ENCODE assay signal across 23 cellular contexts in genomic region chr20:2515203-2515602, GRCh38. TPM values are rescaled to one million over a fixed set of nuclear protein-coding genes. Genes with fewer than 3 reads are reported as not detected.
DNase-seq lines count a peak whose midpoint lies in the region; ATAC-seq, FAIRE-seq and TF ChIP-seq lines count a peak whose summit lies in the region.
"Had no signal": no experiment of that assay in that cellular context is flagged by ENCODE, and none has a peak within 500 bp of the region (broad histone marks: within the 10 kb centered on the region; RNA-seq: fewer than 3 reads in every experiment).

No MANE protein-coding gene starts in this region.

- TF ChIP-seq EP300 in HepG2 (IDR thresholded peaks at IDR 0.05; ENCODE audit: low read depth in 2 of 2, low read length in 2 of 2) (no peak), HepG2 (CRISPR knock-in tag; IDR thresholded peaks at IDR 0.05; ENCODE audit: borderline replicate concordance) (no peak)

- H3K4me3 Mint-ChIP-seq in activated CD8-positive, alpha-beta T cell treated with anti-CD3 and anti-CD28 coated beads, Interleukin-2, amount 10 ng/mL, durations not matched to agents 7 days and 5 days, result no peak overlapping the region

- TF ChIP-seq RAD21 in HepG2 (CRISPR knock-in tag; IDR thresholded peaks at IDR 0.05), result no peak

- no peak overlapping the region for H2AFZ ChIP-seq in HepG2 (ENCODE audit: low read length)

- no peak overlapping the region for H3K27ac Mint-ChIP-seq in activated CD8-positive, alpha-beta T cell treated with anti-CD3 and anti-CD28 coated beads, Interleukin-2, amount 10 ng/mL, durations not matched to agents 7 days and 5 days

- H3K9me3 ChIP-seq in HepG2 (ENCODE audit: low read length), result no peaks in the 10 kb centered on the region
- no peaks in the 10 kb centered on the region for H3K9me3 ChIP-seq in right lobe of liver
- H3K9me3 ChIP-seq: HAP-1, MG63, Peyer's patch had no signal

- WGBS in HepG2 (ENCODE audit: low lambda C conversion rate), result 2% methylated on average over 1 of the region's 1 CpG
- WGBS in right lobe of liver (ENCODE audit: insufficient coverage, low coverage, low lambda C conversion rate, missing lambda C conversion rate), result 79% methylated on average over 1 of the region's 1 CpG

- DNase-seq in HepG2 (ENCODE audit: low spot score) (no peak), right lobe of liver (no peak), dedifferentiated amniotic fluid mesenchymal stem cell (ENCODE audit: extremely low spot score) (peak; percentile 47), fibroblast of pulmonary artery (ENCODE audit: low read depth) (peak; percentile 55), HUDEP-2 (lab: John Stamatoyannopoulos, UW; ENCODE audit: unreplicated experiment in 76 of 76) (no peak)
- no peak for DNase-seq in activated CD8-positive, alpha-beta T cell treated with anti-CD3 and anti-CD28 coated beads, Interleukin-2, amount 10 ng/mL, durations not matched to agents 7 days and 5 days
- DNase-seq: DMS79, MG63, NCI-H1417, NCI-H1694 treated with DMSO at 0.1 percent for 48 hours, NCI-H2081 treated with DMSO at 0.1 percent for 48 hours, NCI-H2171 treated with DMSO at 0.1 percent for 48 hours, NCI-H524 treated with DMSO at 0.1 percent for 48 hours, Peyer's patch had no signal

- H3K36me3 ChIP-seq in HepG2 (replicated peaks in 1 of 2; ENCODE audit: control insufficient read depth in 1 of 2, insufficient read depth in 2 of 2, low read length in 2 of 2) (no peaks in the 10 kb centered on the region), right lobe of liver (no peaks in the 10 kb centered on the region)
- H3K36me3 ChIP-seq: HAP-1, MG63, Peyer's patch had no signal

- no TSS peak for BruUV-seq in HepG2 (replicated peaks; lab: Mats Ljungman, UMichigan)

- H3K9ac ChIP-seq in HepG2 (ENCODE audit: insufficient read depth, low read depth, low read length), result no peak overlapping the region

- ATAC-seq in HepG2 (no peak), right lobe of liver (no peak), HG02884 (IDR thresholded peaks at IDR 0.05; ENCODE audit: unreplicated experiment) (no peak), HG03280 (IDR thresholded peaks at IDR 0.05; ENCODE audit: unreplicated experiment) (no peak)
- ATAC-seq in activated CD8-positive, alpha-beta T cell treated with anti-CD3 and anti-CD28 coated beads, Interleukin-2, amount 10 ng/mL, durations not matched to agents 7 days and 5 days, result no peak

- intact Hi-C loops in HepG2 (cut with micrococcal nuclease; ENCODE audit: unreplicated experiment), result no loop called here
- intact Hi-C loops in right lobe of liver (cut with DNase I), result no loop called here

- peaks cover 28% of the 10 kb centered on the region for H3K27me3 Mint-ChIP-seq in activated CD8-positive, alpha-beta T cell treated with anti-CD3 and anti-CD28 coated beads, Interleukin-2, amount 10 ng/mL, durations not matched to agents 7 days and 5 days (ENCODE audit: low read depth)

- H3K79me2 ChIP-seq in HepG2 (ENCODE audit: insufficient read depth, low read length), result no peaks in the 10 kb centered on the region

- H3K4me3 ChIP-seq in HepG2 (replicated peaks in 1 of 3; ENCODE audit: insufficient read depth in 1 of 3, low read depth in 2 of 3, low read length in 3 of 3) (no peak overlapping the region), right lobe of liver (no peak overlapping the region), fibroblast of pulmonary artery (replicated peaks; ENCODE audit: low read depth, low read length) (no peak overlapping the region)
- H3K4me3 ChIP-seq: HAP-1, MG63, Peyer's patch had no signal

- H3K27ac ChIP-seq in HepG2 (ENCODE audit: extremely low read length, insufficient read depth, low read length), result no peak overlapping the region
- no peak overlapping the region for H3K27ac ChIP-seq in right lobe of liver
- H3K27ac ChIP-seq: 22Rv1, Peyer's patch had no signal

- in situ Hi-C loops in HepG2 (cut with HindIII; ENCODE audit: extremely low pct_ligation_motif_present, low pct_unique_long_range_greater_than_20kb), result no loop called here

- H3K4me1 Mint-ChIP-seq in activated CD8-positive, alpha-beta T cell treated with anti-CD3 and anti-CD28 coated beads, Interleukin-2, amount 10 ng/mL, durations not matched to agents 7 days and 5 days (ENCODE audit: low read depth), result no peaks in the 10 kb centered on the region

- FAIRE-seq in HepG2 (lab: Jason Lieb, UNC), result no peak
- FAIRE-seq: D721Med had no signal

- H3K9me3 Mint-ChIP-seq in activated CD8-positive, alpha-beta T cell treated with anti-CD3 and anti-CD28 coated beads, Interleukin-2, amount 10 ng/mL, durations not matched to agents 7 days and 5 days (ENCODE audit: insufficient read depth), result no peaks in the 10 kb centered on the region

- H3K4me1 ChIP-seq in HepG2 (ENCODE audit: insufficient read depth, low read length), result peaks cover 11% of the 10 kb centered on the region
- H3K4me1 ChIP-seq in right lobe of liver, result no peaks in the 10 kb centered on the region
- H3K4me1 ChIP-seq: HAP-1, Peyer's patch had no signal

- POLR2A ChIA-PET in HepG2 (lab: Yijun Ruan, JAX), result interaction anchor here (1.1 to 1.9 kb wide), 2 partner anchors 9 to 44 kb away, joined by 3 to 4 read pairs; partner anchors contain the start of gene SNRPB
- POLR2A ChIA-PET in activated CD8-positive, alpha-beta T cell treated with anti-CD3 and anti-CD28 coated beads, Interleukin-2, amount 10 ng/mL, durations not matched to agents 7 days and 5 days (lab: Charles Lee), result interaction anchor here (1.4 kb wide), 1 partner anchor 44 kb away, joined by 4 read pairs; the partner anchor contains the start of gene SNRPB

- no peak for TF ChIP-seq CTCF in HepG2 (CRISPR knock-in tag; IDR thresholded peaks at IDR 0.05)
- no peak for TF ChIP-seq CTCF in right lobe of liver (IDR thresholded peaks at IDR 0.05)
- no peak for TF ChIP-seq CTCF in fibroblast of pulmonary artery (IDR thresholded peaks at IDR 0.05; ENCODE audit: low read length, missing control alignments)

- H4K20me1 ChIP-seq in HepG2 (ENCODE audit: insufficient read depth, low read length), result no peaks in the 10 kb centered on the region

- no peak for TF ChIP-seq POLR2A in HepG2 (IDR thresholded peaks at IDR 0.05; ENCODE audit: insufficient read depth in 1 of 2, low read depth in 2 of 2, low read length in 2 of 2)
- TF ChIP-seq POLR2A in right lobe of liver (IDR thresholded peaks at IDR 0.05), result no peak

- no peak overlapping the region for H3K4me2 ChIP-seq in HepG2 (ENCODE audit: low read depth, low read length)

- H3K27me3 ChIP-seq in HepG2 (ENCODE audit: control insufficient read depth in 1 of 2, insufficient read depth in 2 of 2, low read length in 2 of 2), result peaks cover 3 to 25% of the 10 kb centered on the region in 2 experiments; a peak in 3 of 5 replicates
- no peaks in the 10 kb centered on the region for H3K27me3 ChIP-seq in right lobe of liver
- H3K27me3 ChIP-seq: MG63, Peyer's patch had no signal

- no peaks in the 10 kb centered on the region for H3K36me3 Mint-ChIP-seq in activated CD8-positive, alpha-beta T cell treated with anti-CD3 and anti-CD28 coated beads, Interleukin-2, amount 10 ng/mL, durations not matched to agents 7 days and 5 days (ENCODE audit: low read depth)
- H3K36me3 Mint-ChIP-seq: CD14-positive monocyte had no signal

- CTCF ChIA-PET in HepG2 (lab: Yijun Ruan, JAX; ENCODE audit: low intra/inter-chr PET ratio, low total read pairs), result no interaction called here
- CTCF ChIA-PET in activated CD8-positive, alpha-beta T cell treated with anti-CD3 and anti-CD28 coated beads, Interleukin-2, amount 10 ng/mL, durations not matched to agents 7 days and 5 days (lab: Charles Lee), result interaction anchor here (2.2 kb wide), 1 partner anchor 9 kb away, joined by 23 read pairs; no protein-coding TSS in a partner anchor

RNA-seq across cellular contexts. Expression of gene ZNF343, which starts 6.5 kb away (rescaled TPM):
- total RNA-seq in HepG2 (2016; rRNA removed; fragmentation: Illumina TruSeq; extraction: Trizol) (22.1 and 28.8 TPM in 2 replicates), right lobe of liver (1 to 10 TPM; 3.9 to 7.3 (median 6.0) TPM)
- total RNA-seq in HepG2 (2016; cell fraction: cytosol; rRNA removed; fragmentation: Illumina TruSeq; extraction: Trizol; ENCODE audit: low read depth), result 4.5 and 6.2 TPM in 2 replicates
- 22.4 and 26.5 TPM in 2 replicates for total RNA-seq in HepG2 (2016; cell fraction: insoluble cytoplasmic fraction; rRNA removed; fragmentation: Illumina TruSeq; extraction: Trizol)
- total RNA-seq in HepG2 (2016; cell fraction: membrane; rRNA removed; fragmentation: Illumina TruSeq; extraction: Trizol), result 15.3 and 17.5 TPM in 2 replicates
- 21.9 and 23.7 TPM in 2 replicates for total RNA-seq in HepG2 (2016; cell fraction: nucleus; rRNA removed; fragmentation: Illumina TruSeq; extraction: Trizol)
- polyA plus RNA-seq in HepG2 (2011; rRNA removed), result 16.4 and 17.0 TPM in 2 replicates
- polyA plus RNA-seq in HepG2 (2011; cell fraction: cytosol; rRNA removed), result 8.7 and 11.5 TPM in 2 replicates
- polyA plus RNA-seq in HepG2 (2011; cell fraction: nucleus; rRNA removed), result 27.9 and 31.1 TPM in 2 replicates
- 13.6 and 14.9 TPM in 2 replicates for polyA plus RNA-seq in HepG2 (2012)
- 2.1 and 3.0 TPM in 2 replicates for polyA plus RNA-seq in HepG2 (2016; cell fraction: cytosol; fragmentation: Illumina TruSeq; extraction: Trizol; ENCODE audit: low read depth)
- polyA plus RNA-seq in HepG2 (2016; cell fraction: insoluble cytoplasmic fraction; fragmentation: Illumina TruSeq; extraction: Trizol; ENCODE audit: low read depth), result 18.9 and 19.0 TPM in 2 replicates
- 4.9 and 6.7 TPM in 2 replicates for polyA plus RNA-seq in HepG2 (2016; cell fraction: membrane; fragmentation: Illumina TruSeq; extraction: Trizol; ENCODE audit: low read depth)
- polyA plus RNA-seq in HepG2 (2016; cell fraction: nucleus; fragmentation: Illumina TruSeq; extraction: Trizol; ENCODE audit: insufficient read depth, low read depth), result 40.2 and 44.5 TPM in 2 replicates
- 8.3 and 15.8 TPM in 2 replicates for polyA minus RNA-seq in HepG2 (2011; rRNA and poly(A)+ RNA removed; ENCODE audit: low replicate concordance)
- polyA minus RNA-seq in HepG2 (2011; cell fraction: cytosol; rRNA and poly(A)+ RNA removed), result 10.1 and 14.8 TPM in 2 replicates
- polyA minus RNA-seq in HepG2 (2011; cell fraction: nucleus; rRNA and poly(A)+ RNA removed), result 21.9 and 37.8 TPM in 2 replicates
- 1 to 10 TPM; 8.7 to 9.0 TPM for total RNA-seq in activated CD8-positive, alpha-beta T cell treated with anti-CD3 and anti-CD28 coated beads, Interleukin-2, amount 10 ng/mL, durations not matched to agents 7 days and 5 days

RNA-seq across cellular contexts. Expression of gene TMC2, which starts 21.2 kb away (rescaled TPM):
- not detected in 2 replicates for total RNA-seq in HepG2 (2016; rRNA removed; fragmentation: Illumina TruSeq; extraction: Trizol)
- total RNA-seq in HepG2 (2016; cell fraction: cytosol; rRNA removed; fragmentation: Illumina TruSeq; extraction: Trizol; ENCODE audit: low read depth), result not detected in 2 replicates
- 0.04 TPM in 1 of 2 replicates, not detected in the other for total RNA-seq in HepG2 (2016; cell fraction: insoluble cytoplasmic fraction; rRNA removed; fragmentation: Illumina TruSeq; extraction: Trizol)
- not detected in 2 replicates for total RNA-seq in HepG2 (2016; cell fraction: membrane; rRNA removed; fragmentation: Illumina TruSeq; extraction: Trizol)
- total RNA-seq in HepG2 (2016; cell fraction: nucleus; rRNA removed; fragmentation: Illumina TruSeq; extraction: Trizol), result not detected in 2 replicates
- polyA plus RNA-seq in HepG2 (2011; rRNA removed), result 0.03 TPM in 1 of 2 replicates, not detected in the other
- not detected in 2 replicates for polyA plus RNA-seq in HepG2 (2011; cell fraction: cytosol; rRNA removed)
- polyA plus RNA-seq in HepG2 (2011; cell fraction: nucleus; rRNA removed), result not detected in 2 replicates
- 0.07 TPM in 1 of 2 replicates, not detected in the other for polyA plus RNA-seq in HepG2 (2012)
- not detected in 2 replicates for polyA plus RNA-seq in HepG2 (2016; cell fraction: cytosol; fragmentation: Illumina TruSeq; extraction: Trizol; ENCODE audit: low read depth)
- not detected in 2 replicates for polyA plus RNA-seq in HepG2 (2016; cell fraction: insoluble cytoplasmic fraction; fragmentation: Illumina TruSeq; extraction: Trizol; ENCODE audit: low read depth)
- polyA plus RNA-seq in HepG2 (2016; cell fraction: membrane; fragmentation: Illumina TruSeq; extraction: Trizol; ENCODE audit: low read depth), result not detected in 2 replicates
- polyA plus RNA-seq in HepG2 (2016; cell fraction: nucleus; fragmentation: Illumina TruSeq; extraction: Trizol; ENCODE audit: insufficient read depth, low read depth), result not detected in 2 replicates
- not detected in 2 replicates for polyA minus RNA-seq in HepG2 (2011; rRNA and poly(A)+ RNA removed; ENCODE audit: low replicate concordance)
- polyA minus RNA-seq in HepG2 (2011; cell fraction: cytosol; rRNA and poly(A)+ RNA removed), result not detected in 2 replicates
- polyA minus RNA-seq in HepG2 (2011; cell fraction: nucleus; rRNA and poly(A)+ RNA removed), result not detected in 2 replicates
- not detected for total RNA-seq in right lobe of liver
- not detected for total RNA-seq in activated CD8-positive, alpha-beta T cell treated with anti-CD3 and anti-CD28 coated beads, Interleukin-2, amount 10 ng/mL, durations not matched to agents 7 days and 5 days
- total RNA-seq: LHCN-M2, OCI-LY7 had no signal
- polyA plus RNA-seq: AG04450, CD14-positive monocyte had no signal

RNA-seq across cellular contexts. Expression of gene SNRPB, which starts 44.6 kb away (rescaled TPM):
- total RNA-seq in HepG2 (2016; rRNA removed; fragmentation: Illumina TruSeq; extraction: Trizol) (778 and 844 TPM in 2 replicates), right lobe of liver (100 to 1,000 TPM in 1 of 6 experiments, 10 to 100 TPM in 5; 25.4 to 105 (median 48.1) TPM)
- 240 and 247 TPM in 2 replicates for total RNA-seq in HepG2 (2016; cell fraction: cytosol; rRNA removed; fragmentation: Illumina TruSeq; extraction: Trizol; ENCODE audit: low read depth)
- total RNA-seq in HepG2 (2016; cell fraction: insoluble cytoplasmic fraction; rRNA removed; fragmentation: Illumina TruSeq; extraction: Trizol), result 807 and 874 TPM in 2 replicates
- total RNA-seq in HepG2 (2016; cell fraction: membrane; rRNA removed; fragmentation: Illumina TruSeq; extraction: Trizol), result 271 and 293 TPM in 2 replicates
- 288 and 319 TPM in 2 replicates for total RNA-seq in HepG2 (2016; cell fraction: nucleus; rRNA removed; fragmentation: Illumina TruSeq; extraction: Trizol)
- 473 and 489 TPM in 2 replicates for polyA plus RNA-seq in HepG2 (2011; rRNA removed)
- 454 and 565 TPM in 2 replicates for polyA plus RNA-seq in HepG2 (2011; cell fraction: cytosol; rRNA removed)
- polyA plus RNA-seq in HepG2 (2011; cell fraction: nucleus; rRNA removed), result 241 and 254 TPM in 2 replicates
- polyA plus RNA-seq in HepG2 (2012), result 287 and 337 TPM in 2 replicates
- 214 and 218 TPM in 2 replicates for polyA plus RNA-seq in HepG2 (2016; cell fraction: cytosol; fragmentation: Illumina TruSeq; extraction: Trizol; ENCODE audit: low read depth)
- polyA plus RNA-seq in HepG2 (2016; cell fraction: insoluble cytoplasmic fraction; fragmentation: Illumina TruSeq; extraction: Trizol; ENCODE audit: low read depth), result 583 and 611 TPM in 2 replicates
- polyA plus RNA-seq in HepG2 (2016; cell fraction: membrane; fragmentation: Illumina TruSeq; extraction: Trizol; ENCODE audit: low read depth), result 190 and 196 TPM in 2 replicates
- polyA plus RNA-seq in HepG2 (2016; cell fraction: nucleus; fragmentation: Illumina TruSeq; extraction: Trizol; ENCODE audit: insufficient read depth, low read depth), result 401 and 413 TPM in 2 replicates
- polyA minus RNA-seq in HepG2 (2011; rRNA and poly(A)+ RNA removed; ENCODE audit: low replicate concordance), result 137 and 221 TPM in 2 replicates
- 125 and 146 TPM in 2 replicates for polyA minus RNA-seq in HepG2 (2011; cell fraction: cytosol; rRNA and poly(A)+ RNA removed)
- polyA minus RNA-seq in HepG2 (2011; cell fraction: nucleus; rRNA and poly(A)+ RNA removed), result 61.2 and 82.5 TPM in 2 replicates
- 100 to 1,000 TPM; 338 to 339 TPM for total RNA-seq in activated CD8-positive, alpha-beta T cell treated with anti-CD3 and anti-CD28 coated beads, Interleukin-2, amount 10 ng/mL, durations not matched to agents 7 days and 5 days

Comparison
In these comparisons a context has a peak if more than half of its experiments do, and no peak if none do; other contexts are left out.
1. DNase-seq: peak in dedifferentiated amniotic fluid mesenchymal stem cell (single experiment) and fibroblast of pulmonary artery (single experiment); none in HepG2 (single experiment), right lobe of liver (0 of 3), activated CD8-positive, alpha-beta T cell treated with anti-CD3 and anti-CD28 coated beads, Interleukin-2, amount 10 ng/mL, durations not matched to agents 7 days and 5 days (single experiment) and HUDEP-2 (0 of 76).